ENCODE assay signal across 8 cellular contexts in genomic region chr6:139323511-139324445, GRCh38. TPM values are rescaled to one million over a fixed set of nuclear protein-coding genes. Genes with fewer than 3 reads are reported as not detected.
DNase-seq lines count a peak whose midpoint lies in the region; ATAC-seq and TF ChIP-seq lines count a peak whose summit lies in the region.

No MANE protein-coding gene starts in this region.

- DNase-seq in AG08396 (ENCODE audit: low spot score), result peak; percentile 55
- peak; percentile 50 for DNase-seq in MM.1S
- peak; percentile 78 to 80 for DNase-seq in activated CD4-positive, alpha-beta T cell treated with anti-CD3 and anti-CD28 coated beads for 4 hours
- DNase-seq in ecto neural progenitor cell (ENCODE audit: low spot score), result peak; percentile 50
- DNase-seq in stimulated activated CD8-positive, alpha-beta memory T cell treated with anti-CD3 and anti-CD28 coated beads, Interleukin-4, amount 100 ng/mL, for 24 hours (ENCODE audit: low read depth), result peak; percentile 61

- TF ChIP-seq CTCF in MM.1S (IDR thresholded peaks at IDR 0.05; ENCODE audit: low read length), result no peak

- peak overlapping the region; percentile 63; the same call in 1 of the 2 replicates for H3K9ac ChIP-seq in MM.1S (ENCODE audit: low read length)

- H3K4me3 ChIP-seq in MM.1S (ENCODE audit: low read length), result 0 out of 2 replicates have a peak overlapping the region, but pooled peaks have one; percentile 29
- H3K4me3 ChIP-seq in mononuclear cell (ENCODE audit: low read length), result peak overlapping the region; percentile 43

- H3K27me3 ChIP-seq in MM.1S (replicated peaks; ENCODE audit: insufficient read depth, low read length) (no peaks in the 10 kb centered on the region), mononuclear cell (ENCODE audit: insufficient read depth, low read length) (no peaks in the 10 kb centered on the region)

- no peaks in the 10 kb centered on the region for H4K20me1 ChIP-seq in MM.1S (ENCODE audit: insufficient read depth, low read length)

- H3K79me2 ChIP-seq in MM.1S (ENCODE audit: low read length), result no peaks in the 10 kb centered on the region

- no peaks in the 10 kb centered on the region for H3K36me3 ChIP-seq in MM.1S (replicated peaks; ENCODE audit: insufficient read depth, low read length)

- H3K9me3 ChIP-seq in MM.1S (replicated peaks; ENCODE audit: insufficient read depth, low read length) (no peaks in the 10 kb centered on the region; the same call in 1 of the 2 replicates), mononuclear cell (ENCODE audit: low read depth, low read length) (no peaks in the 10 kb centered on the region)

- peaks cover 29% of the 10 kb centered on the region for H3K4me1 ChIP-seq in MM.1S (ENCODE audit: low read length)
- H3K4me1 ChIP-seq in mononuclear cell (ENCODE audit: insufficient read depth, low read length), result peaks cover 51% of the 10 kb centered on the region

- no peaks in the 10 kb centered on the region for H3K9me2 ChIP-seq in MM.1S (replicated peaks; ENCODE audit: insufficient read depth, low read length)

- ATAC-seq in GM19468 (IDR thresholded peaks at IDR 0.05; ENCODE audit: extremely low read depth, unreplicated experiment) (peak; percentile 13), HG03520 (IDR thresholded peaks at IDR 0.05; ENCODE audit: unreplicated experiment) (no peak)

- 0 out of 2 replicates have a peak overlapping the region, but pooled peaks have one; percentile 42 for H3K4me2 ChIP-seq in MM.1S (ENCODE audit: low read depth, low read length)

- H3F3A ChIP-seq in MM.1S (ENCODE audit: insufficient read depth, low read length), result peaks cover 26% of the 10 kb centered on the region

- peak overlapping the region; percentile 92 for H3K27ac ChIP-seq in MM.1S (ENCODE audit: low read length)

- H2AFZ ChIP-seq in MM.1S (ENCODE audit: low read length), result 0 out of 2 replicates have a peak overlapping the region, but pooled peaks have one; percentile 53

RNA-seq across cellular contexts. Expression of gene TXLNB, which starts 32.0 kb away (rescaled TPM):
- 0.52 TPM for total RNA-seq in mononuclear cell

RNA-seq across cellular contexts. Expression of gene CITED2, which starts 50.7 kb away (rescaled TPM):
- 114 TPM for total RNA-seq in mononuclear cell
